ENCODE assay signal across 16 cellular contexts in genomic region chr5:143390941-143391340, GRCh38.
"Had no signal": no experiment of that assay in that cellular context is flagged by ENCODE, and none has a peak within 500 bp of the region (broad histone marks: within the 10 kb centered on the region; RNA-seq: fewer than 3 reads in every experiment).

No MANE protein-coding gene starts in this region.

- H3K27ac ChIP-seq: brain microvascular endothelial cell, neutrophil, pancreas, sigmoid colon, tibial nerve had no signal

- H3K9me3 ChIP-seq: neutrophil, pancreas, sigmoid colon had no signal

- H3K27me3 ChIP-seq: brain microvascular endothelial cell, neutrophil, pancreas, sigmoid colon, tibial nerve had no signal

- H3K36me3 ChIP-seq: brain microvascular endothelial cell, neutrophil, pancreas, sigmoid colon had no signal

- DNase-seq: activated CD4-positive, alpha-beta memory T cell treated with anti-CD3 and anti-CD28 coated beads, Interleukin-2, amount 10 ng/mL, durations not matched to agents 7 days and 5 days; activated CD4-positive, alpha-beta T cell treated with anti-CD3 and anti-CD28 coated beads for 36 hours; activated naive CD4-positive, alpha-beta T cell treated with anti-CD3 and anti-CD28 coated beads for 36 hours; activated T-cell treated with anti-CD3 and anti-CD28 coated beads, Interleukin-2, amount 50 U/mL, for 4 hours; aorta; brain microvascular endothelial cell; central memory CD4-positive, alpha-beta T cell; endodermal cell; glutamatergic neuron; hippocampal formation; pancreas; sigmoid colon; stimulated activated naive CD4-positive, alpha-beta T cell treated with Interleukin-2 at 50 U/mL for 16 hours had no signal

- H3K4me3 ChIP-seq: lung, pancreas, sigmoid colon, tibial nerve had no signal
